In genomic region chr11:33777906-33778305, GRCh38 we compare ENCODE assay signal across 26 cellular contexts. TPM values are rescaled to one million over a fixed set of nuclear protein-coding genes. Genes with fewer than 3 reads are reported as not detected.
DNase-seq lines count a peak whose midpoint lies in the region; ATAC-seq and TF ChIP-seq lines count a peak whose summit lies in the region.
"Had no signal": no experiment of that assay in that cellular context is flagged by ENCODE, and none has a peak within 500 bp of the region (broad histone marks: within the 10 kb centered on the region; RNA-seq: fewer than 3 reads in every experiment).

No MANE protein-coding gene starts in this region.

- no peak for TF ChIP-seq CTCF in GM23338 (conservative IDR thresholded peaks at IDR 0.05; ENCODE audit: low read depth in 2 of 2)
- no peak for TF ChIP-seq CTCF in ovary (IDR thresholded peaks at IDR 0.05)
- no peak for TF ChIP-seq CTCF in GM13977 (IDR thresholded peaks at IDR 0.05; ENCODE audit: extremely low read depth, insufficient read depth, missing control alignments)

- no peak overlapping the region for H3K56ac ChIP-seq in mesendoderm (ENCODE audit: low read length)

- no peak overlapping the region for H4K8ac ChIP-seq in mesendoderm (ENCODE audit: low read depth, low read length)

- no peak for ATAC-seq in GM23338
- ATAC-seq: body of pancreas; K562; left ventricle myocardium superior; stimulated activated effector memory CD8-positive, alpha-beta T cell treated with anti-CD3 and anti-CD28 coated beads, Interleukin-12 subunit alpha, Interleukin-12 subunit beta, amount 100 ng/mL, for 72 hours had no signal

- no peak overlapping the region for H2AK5ac ChIP-seq in mesendoderm (ENCODE audit: low read length)

- no peaks in the 10 kb centered on the region for H3K9me3 ChIP-seq in ovary
- H3K9me3 ChIP-seq: adrenal gland, body of pancreas, esophagus muscularis mucosa, MG63 had no signal

- peaks cover 5% of the 10 kb centered on the region; the same call in 1 of the 2 replicates for H3K79me2 ChIP-seq in GM23338 (replicated peaks; ENCODE audit: insufficient read depth)
- no peaks in the 10 kb centered on the region for H3K79me2 ChIP-seq in mesendoderm (ENCODE audit: control insufficient read depth, insufficient read depth, low read length)

- H2BK120ac ChIP-seq in mesendoderm (ENCODE audit: low read depth, low read length): no peak overlapping the region

- H3K4me2 ChIP-seq in GM23338: peak overlapping the region; percentile 56
- H3K4me2 ChIP-seq in mesendoderm (ENCODE audit: low read length): no peak overlapping the region

- H3K23ac ChIP-seq in mesendoderm (ENCODE audit: low read length): no peak overlapping the region

- H3K27ac Mint-ChIP-seq in GM23338: no peak overlapping the region
- H3K27ac Mint-ChIP-seq: naive B cell; stimulated activated effector memory CD8-positive, alpha-beta T cell treated with anti-CD3 and anti-CD28 coated beads, Interleukin-12 subunit alpha, Interleukin-12 subunit beta, amount 100 ng/mL, for 72 hours had no signal

- H3K27ac ChIP-seq in GM23338 (ENCODE audit: low read depth) (no peak overlapping the region), mesendoderm (ENCODE audit: low read depth, low read length) (no peak overlapping the region), ovary (no peak overlapping the region)
- H3K27ac ChIP-seq: 22Rv1, adrenal gland, body of pancreas, C4-2B, esophagus muscularis mucosa, GM23248 had no signal

- H3K4me1 ChIP-seq in GM23338 (ENCODE audit: insufficient read depth) (peaks cover 48% of the 10 kb centered on the region), mesendoderm (ENCODE audit: control insufficient read depth, low read depth, low read length) (peaks cover 19% of the 10 kb centered on the region), ovary (ENCODE audit: insufficient read depth) (peaks cover 2% of the 10 kb centered on the region)

- no peak for TF ChIP-seq EP300 in ovary (IDR thresholded peaks at IDR 0.05)

- in situ Hi-C loops in GM13977 (cut with MboI; ENCODE audit: low pct_unique_long_range_greater_than_20kb, low sequenced_read_pairs, unreplicated experiment): no loop called here

- no peak overlapping the region for H3K9ac ChIP-seq in mesendoderm (ENCODE audit: low read length)
- H3K9ac ChIP-seq: GM23248 had no signal

- peaks cover 10% of the 10 kb centered on the region for H4K20me1 ChIP-seq in GM23338 (replicated peaks; ENCODE audit: insufficient read depth)

- H3K4me3 ChIP-seq in GM23338 (peak overlapping the region; percentile 16; the same call in 1 of the 2 replicates), mesendoderm (ENCODE audit: low read length) (no peak overlapping the region), ovary (no peak overlapping the region)
- H3K4me3 ChIP-seq: adrenal gland, body of pancreas, esophagus muscularis mucosa, GM23248, K562, MG63 had no signal

- H3K27me3 ChIP-seq in GM23338 (ENCODE audit: insufficient read depth): peaks cover 25% of the 10 kb centered on the region
- no peaks in the 10 kb centered on the region for H3K27me3 ChIP-seq in mesendoderm (ENCODE audit: insufficient read depth, low read length, poor library complexity)
- H3K27me3 ChIP-seq in ovary: no peaks in the 10 kb centered on the region
- H3K27me3 ChIP-seq: body of pancreas, esophagus muscularis mucosa, MG63 had no signal

- H4K5ac ChIP-seq in mesendoderm (ENCODE audit: low read length): no peak overlapping the region

- no peak overlapping the region for H3K4ac ChIP-seq in mesendoderm (ENCODE audit: low read depth, low read length)

- H3F3A ChIP-seq in GM23338 (replicated peaks; ENCODE audit: low read depth): no peaks in the 10 kb centered on the region

- H3K79me1 ChIP-seq in mesendoderm (ENCODE audit: low read length): no peaks in the 10 kb centered on the region

- peaks cover 10% of the 10 kb centered on the region; the same call in 1 of the 2 replicates for H3K9me2 ChIP-seq in GM23338 (ENCODE audit: insufficient read depth)

- intact Hi-C loops in ovary (cut with DNase I): no loop called here

- no peaks in the 10 kb centered on the region for H3K36me3 Mint-ChIP-seq in GM23338 (ENCODE audit: low read depth)

- H3K4me3 Mint-ChIP-seq in GM23338: no peak overlapping the region
- H3K4me3 Mint-ChIP-seq: naive B cell; stimulated activated effector memory CD8-positive, alpha-beta T cell treated with anti-CD3 and anti-CD28 coated beads, Interleukin-12 subunit alpha, Interleukin-12 subunit beta, amount 100 ng/mL, for 72 hours had no signal

- H3K36me3 ChIP-seq in GM23338 (ENCODE audit: insufficient read depth): no peaks in the 10 kb centered on the region
- H3K36me3 ChIP-seq in mesendoderm (ENCODE audit: control insufficient read depth, insufficient read depth, low read length): no peaks in the 10 kb centered on the region
- H3K36me3 ChIP-seq in ovary: no peaks in the 10 kb centered on the region
- H3K36me3 ChIP-seq: adrenal gland, esophagus muscularis mucosa, MG63 had no signal

- H2AFZ ChIP-seq in GM23338: peak overlapping the region; percentile 97
- H2AFZ ChIP-seq: GM23248 had no signal

- DNase-seq in NCI-H82 (lab: John Stamatoyannopoulos, UW) (peak; percentile 20), NCI-H82 treated with DMSO at 0.1 percent for 48 hours (lab: John Stamatoyannopoulos, UW; ENCODE audit: unreplicated experiment) (no peak), GM23338 (ENCODE audit: low spot score) (no peak), RPMI8226 (peak; percentile 68), mesendoderm (peak; percentile 55), ovary (no peak), GOT3 (lab: John Stamatoyannopoulos, UW) (no peak), GM13977 (ENCODE audit: low spot score) (no peak)
- DNase-seq: activated CD4-positive, alpha-beta T cell treated with anti-CD3 and anti-CD28 coated beads, Interleukin-2, amount 50 U/mL, for 1 hour; activated naive CD4-positive, alpha-beta T cell treated with Interleukin-2 at 50 U/mL for 16 hours; activated T-cell treated with anti-CD3 and anti-CD28 coated beads, Interleukin-2, amount 50 U/mL, for 48 hours; adrenal gland; body of pancreas; foreskin fibroblast; GF-D8; GM23248; islet precursor cell; left ventricle myocardium superior; MG63; naive B cell; trophoblast cell had no signal

- no peak overlapping the region for H2BK15ac ChIP-seq in mesendoderm (replicated peaks; ENCODE audit: low read depth)

- WGBS in mesendoderm (ENCODE audit: extremely low coverage, insufficient coverage, low lambda C conversion rate): no CpG with 5 or more reads among the region's 9 CpGs
- 72 to 81% (median 76%) methylated on average over 9 of the region's 9 CpGs for WGBS in ovary, 3 donors

- H3K9me3 Mint-ChIP-seq in GM23338: no peaks in the 10 kb centered on the region
- H3K9me3 Mint-ChIP-seq: stimulated activated effector memory CD8-positive, alpha-beta T cell treated with anti-CD3 and anti-CD28 coated beads, Interleukin-12 subunit alpha, Interleukin-12 subunit beta, amount 100 ng/mL, for 72 hours had no signal

- no peak for TF ChIP-seq POLR2A in ovary (IDR thresholded peaks at IDR 0.05)

- no peak overlapping the region for H2BK5ac ChIP-seq in mesendoderm (ENCODE audit: low read length)

- H3K4me1 Mint-ChIP-seq in GM23338: peaks cover 48% of the 10 kb centered on the region

- H3K18ac ChIP-seq in mesendoderm (ENCODE audit: low read length): no peak overlapping the region

- H3K27me3 Mint-ChIP-seq in GM23338 (ENCODE audit: insufficient read depth, low read depth, poor library complexity): peaks cover 23% of the 10 kb centered on the region

TF ChIP-seq in GM23338, 12 proteins besides CTCF, POLR2A, EP300 and RAD21:
- no peak for TF ChIP-seq NANOG (IDR thresholded peaks at IDR 0.05; ENCODE audit: borderline replicate concordance)

RNA-seq across cellular contexts. Expression of gene FBXO3, which starts 3.6 kb away (rescaled TPM):
- total RNA-seq in GM23338 (2014; rRNA removed; shearing (Covaris generic)): 28.4 TPM in 2 replicates
- 10.4 and 12.5 TPM in 2 replicates for polyA plus RNA-seq in GM23338 (2016; fragmentation: Nextera tagmentation; extraction: Ambion mirVana)
- polyA plus RNA-seq in mesendoderm (2013, experiment 1 of 2): 11.3 TPM
- polyA plus RNA-seq in mesendoderm (2013, experiment 2 of 2): 14.0 TPM
- 10 to 100 TPM; 30.0 to 43.0 (median 34.3) TPM for total RNA-seq in ovary
- polyA plus RNA-seq in ovary: 10 to 100 TPM; 25.2 to 33.2 TPM

RNA-seq across cellular contexts. Expression of gene CD59, which starts 41.7 kb away (rescaled TPM):
- 41.5 and 61.5 TPM in 2 replicates for total RNA-seq in GM23338 (2014; rRNA removed; shearing (Covaris generic))
- polyA plus RNA-seq in GM23338 (2016; fragmentation: Nextera tagmentation; extraction: Ambion mirVana): 73.9 and 86.6 TPM in 2 replicates
- polyA plus RNA-seq in mesendoderm (2013, experiment 1 of 2): 39.5 TPM
- polyA plus RNA-seq in mesendoderm (2013, experiment 2 of 2): 40.7 TPM
- total RNA-seq in ovary: 100 to 1,000 TPM in 6 of 7 donors, 10 to 100 TPM in 1; 73.0 to 394 (median 288) TPM
- 100 to 1,000 TPM; 199 to 807 TPM for polyA plus RNA-seq in ovary

Comparison
In these comparisons a context has a peak if more than half of its experiments do, and no peak if none do; other contexts are left out.
1. DNase-seq: peak in NCI-H82 (single experiment), RPMI8226 (single experiment) and mesendoderm (single experiment); none in NCI-H82 treated with DMSO at 0.1 percent for 48 hours (single experiment), GM23338 (single experiment), ovary (0 of 5), GOT3 (single experiment) and GM13977 (single experiment).